1 cellular context compared by ENCODE assay signal in genomic region chr15:47332481-47332880, GRCh38.
TF ChIP-seq lines count a peak whose summit lies in the region.

No MANE protein-coding gene starts in this region.

TF ChIP-seq in HEK293, 187 proteins besides CTCF, POLR2A, EP300 and RAD21 (continued from another document):
- TF ChIP-seq ZNF302 (tag by site-specific recombination; IDR thresholded peaks at IDR 0.05; ENCODE audit: low read depth): no peak
